In the genomic region with DNA sequence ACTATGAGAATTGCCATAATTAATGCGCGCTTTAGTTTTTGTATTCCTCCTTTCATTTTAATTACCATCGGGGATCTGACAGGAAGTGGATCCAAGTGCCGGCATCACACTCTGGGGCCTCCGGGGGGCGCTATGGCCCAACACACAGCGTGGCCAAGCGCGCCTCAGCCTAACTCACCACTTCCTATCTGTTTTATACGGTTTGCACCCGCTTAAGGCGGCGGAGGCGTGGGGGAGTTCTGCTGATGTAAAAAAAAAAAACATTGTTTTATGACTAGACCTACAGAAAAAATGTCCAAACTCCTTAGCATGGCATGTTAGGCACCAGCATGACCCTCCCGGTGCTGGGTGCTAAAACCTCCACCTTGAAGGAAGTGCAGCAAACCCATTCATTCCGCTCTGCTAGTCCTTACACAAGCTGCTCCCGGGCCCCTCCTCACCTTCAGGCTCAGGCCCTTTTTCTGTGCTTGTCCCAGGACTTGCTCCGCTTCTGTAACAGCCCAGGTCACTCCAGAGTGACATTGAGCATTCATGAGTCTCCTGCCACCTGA, we compare ENCODE assay signal across 9 cellular contexts. TPM values are rescaled to one million over a fixed set of nuclear protein-coding genes. Genes with fewer than 3 reads are reported as not detected.
DNase-seq lines count a peak whose midpoint lies in the region; ATAC-seq, FAIRE-seq and TF ChIP-seq lines count a peak whose summit lies in the region.
"Had no signal": no experiment of that assay in that cellular context is flagged by ENCODE, and none has a peak within 500 bp of the region (broad histone marks: within the 10 kb centered on the region; RNA-seq: fewer than 3 reads in every experiment).

No MANE protein-coding gene starts in this region.

- H3K4me3 ChIP-seq in Peyer's patch (no peak overlapping the region), sigmoid colon (no peak overlapping the region)
- H3K4me3 ChIP-seq: skin epidermis had no signal

- DNase-seq in GM18507 (ENCODE audit: extremely low spot score, insufficient read length, low read depth), result no peak
- peak in 2 of 3 donors; percentile 31 to 79 for DNase-seq in Peyer's patch
- DNase-seq in activated T-helper 2 cell treated with anti-CD3 and anti-CD28 coated beads, Interferon-gamma antibody, Interleukin-2, Interleukin-4, amounts not matched to agents 10 μg/mL and 5 μg/mL and 100 μg/mL, durations not matched to agents 14 hours and 24 hours and 36 hours (ENCODE audit: low spot score), result peak; percentile 75
- peak; percentile 79 for DNase-seq in glutamatergic neuron
- DNase-seq in sigmoid colon, result peak; percentile 70

- H3K27ac ChIP-seq in 22Rv1, result no peak overlapping the region
- H3K27ac ChIP-seq in Peyer's patch, result no peak overlapping the region
- H3K27ac ChIP-seq in sigmoid colon, result no peak overlapping the region
- H3K27ac ChIP-seq: skin epidermis had no signal

- H3K9me3 ChIP-seq in Peyer's patch (no peaks in the 10 kb centered on the region), sigmoid colon (no peaks in the 10 kb centered on the region)

- peak overlapping the region; percentile 38 for H3K4me3 Mint-ChIP-seq in activated T-helper 2 cell treated with anti-CD3 and anti-CD28 coated beads, Interferon-gamma antibody, Interleukin-2, Interleukin-4, amounts not matched to agents 10 μg/mL and 5 μg/mL and 100 μg/mL, durations not matched to agents 14 hours and 24 hours and 36 hours (ENCODE audit: low read depth)
- H3K4me3 Mint-ChIP-seq in glutamatergic neuron (ENCODE audit: unreplicated experiment), result no peak overlapping the region

- intact Hi-C loops in activated T-helper 2 cell treated with anti-CD3 and anti-CD28 coated beads, Interferon-gamma antibody, Interleukin-2, Interleukin-4, amounts not matched to agents 10 μg/mL and 5 μg/mL and 100 μg/mL, durations not matched to agents 14 hours and 24 hours and 36 hours (cut with micrococcal nuclease), result loop anchor here (1.0 to 10.0 kb wide), 5 partner anchors 53 to 314 kb away; no protein-coding TSS in a partner anchor
- intact Hi-C loops in sigmoid colon (cut with DNase I), result no loop called here

- ATAC-seq in HG02870 (IDR thresholded peaks at IDR 0.05; ENCODE audit: unreplicated experiment) (no peak), HG02852 (IDR thresholded peaks at IDR 0.05; ENCODE audit: unreplicated experiment) (no peak)

- peaks cover 28% of the 10 kb centered on the region for H3K4me1 Mint-ChIP-seq in activated T-helper 2 cell treated with anti-CD3 and anti-CD28 coated beads, Interferon-gamma antibody, Interleukin-2, Interleukin-4, amounts not matched to agents 10 μg/mL and 5 μg/mL and 100 μg/mL, durations not matched to agents 14 hours and 24 hours and 36 hours (ENCODE audit: low read depth)
- H3K4me1 Mint-ChIP-seq in glutamatergic neuron (ENCODE audit: low read depth, unreplicated experiment), result peaks cover 3% of the 10 kb centered on the region

- 19 to 24% methylated on average over 18 of the region's 18 CpGs for WGBS in sigmoid colon, 2 donors

- TF ChIP-seq POLR2A in Peyer's patch (IDR thresholded peaks at IDR 0.05), result no peak
- no peak for TF ChIP-seq POLR2A in sigmoid colon (IDR thresholded peaks at IDR 0.05)

- TF ChIP-seq CTCF in 22Rv1 (IDR thresholded peaks at IDR 0.05) (peak; percentile 66), Peyer's patch (IDR thresholded peaks at IDR 0.05) (peak in 5 of 6 experiments; percentile 14 to 56 (median 47)), glutamatergic neuron (IDR thresholded peaks at IDR 0.05; ENCODE audit: partially characterized antibody, unreplicated experiment) (peak; percentile 79), sigmoid colon (IDR thresholded peaks at IDR 0.05) (peak; percentile 10 to 46 (median 25))

- H3K4me1 ChIP-seq in Peyer's patch (peaks cover 0 to 7% (median 0%) of the 10 kb centered on the region in 4 donors), sigmoid colon (peaks cover 0 to 10% (median 6%) of the 10 kb centered on the region in 4 donors)

- FAIRE-seq in GM18507 (lab: Jason Lieb, UNC), result peak; percentile 70

- TF ChIP-seq EP300 in sigmoid colon (IDR thresholded peaks at IDR 0.05), result no peak

- peaks cover 9% of the 10 kb centered on the region for H3K36me3 Mint-ChIP-seq in activated T-helper 2 cell treated with anti-CD3 and anti-CD28 coated beads, Interferon-gamma antibody, Interleukin-2, Interleukin-4, amounts not matched to agents 10 μg/mL and 5 μg/mL and 100 μg/mL, durations not matched to agents 14 hours and 24 hours and 36 hours (ENCODE audit: low read depth)
- peaks cover 8% of the 10 kb centered on the region for H3K36me3 Mint-ChIP-seq in glutamatergic neuron (ENCODE audit: unreplicated experiment)

- peaks cover 32% of the 10 kb centered on the region for H3K27me3 Mint-ChIP-seq in activated T-helper 2 cell treated with anti-CD3 and anti-CD28 coated beads, Interferon-gamma antibody, Interleukin-2, Interleukin-4, amounts not matched to agents 10 μg/mL and 5 μg/mL and 100 μg/mL, durations not matched to agents 14 hours and 24 hours and 36 hours (ENCODE audit: low read depth)
- H3K27me3 Mint-ChIP-seq in glutamatergic neuron (ENCODE audit: unreplicated experiment), result peaks cover 33% of the 10 kb centered on the region

- H3K36me3 ChIP-seq in Peyer's patch, result no peaks in the 10 kb centered on the region
- no peaks in the 10 kb centered on the region for H3K36me3 ChIP-seq in sigmoid colon

- H3K9me3 Mint-ChIP-seq in activated T-helper 2 cell treated with anti-CD3 and anti-CD28 coated beads, Interferon-gamma antibody, Interleukin-2, Interleukin-4, amounts not matched to agents 10 μg/mL and 5 μg/mL and 100 μg/mL, durations not matched to agents 14 hours and 24 hours and 36 hours, result no peaks in the 10 kb centered on the region
- peaks cover 11% of the 10 kb centered on the region for H3K9me3 Mint-ChIP-seq in glutamatergic neuron (ENCODE audit: unreplicated experiment)

- no peaks in the 10 kb centered on the region for H3K27me3 ChIP-seq in Peyer's patch
- H3K27me3 ChIP-seq in sigmoid colon, result no peaks in the 10 kb centered on the region

- peak overlapping the region; percentile 60 for H3K27ac Mint-ChIP-seq in activated T-helper 2 cell treated with anti-CD3 and anti-CD28 coated beads, Interferon-gamma antibody, Interleukin-2, Interleukin-4, amounts not matched to agents 10 μg/mL and 5 μg/mL and 100 μg/mL, durations not matched to agents 14 hours and 24 hours and 36 hours
- no peak overlapping the region for H3K27ac Mint-ChIP-seq in glutamatergic neuron (ENCODE audit: unreplicated experiment)

RNA-seq across cellular contexts. Expression of gene EBF4, which starts 4.5 kb away (rescaled TPM):
- total RNA-seq in Peyer's patch (10 to 100 TPM in 1 of 4 donors, 1 to 10 TPM in 3; 1.4 to 17.3 (median 5.1) TPM), glutamatergic neuron (ENCODE audit: unreplicated experiment) (11.0 TPM), sigmoid colon (10 to 100 TPM; 14.8 to 37.5 (median 30.8) TPM)
- total RNA-seq in activated T-helper 2 cell treated with anti-CD3 and anti-CD28 coated beads, Interferon-gamma antibody, Interleukin-2, Interleukin-4, amounts not matched to agents 10 μg/mL and 5 μg/mL and 100 μg/mL, durations not matched to agents 14 hours and 24 hours and 36 hours, result 6.0 and 10.5 TPM in 2 replicates
- 1 to 10 TPM; 1.2 to 4.6 (median 1.2) TPM for polyA plus RNA-seq in sigmoid colon

RNA-seq across cellular contexts. Expression of gene IDH3B, which starts 24.1 kb away (rescaled TPM):
- total RNA-seq in Peyer's patch (100 to 1,000 TPM; 113 to 156 (median 134) TPM), glutamatergic neuron (ENCODE audit: unreplicated experiment) (103 TPM), sigmoid colon (100 to 1,000 TPM; 105 to 131 (median 122) TPM)
- 111 and 112 TPM in 2 replicates for total RNA-seq in activated T-helper 2 cell treated with anti-CD3 and anti-CD28 coated beads, Interferon-gamma antibody, Interleukin-2, Interleukin-4, amounts not matched to agents 10 μg/mL and 5 μg/mL and 100 μg/mL, durations not matched to agents 14 hours and 24 hours and 36 hours
- polyA plus RNA-seq in sigmoid colon, result 100 to 1,000 TPM; 103 to 121 (median 112) TPM

RNA-seq across cellular contexts. Expression of gene NOP56, which starts 35.7 kb away (rescaled TPM):
- total RNA-seq in Peyer's patch (100 to 1,000 TPM in 2 of 4 donors, 10 to 100 TPM in 2; 53.8 to 289 (median 94.2) TPM), glutamatergic neuron (ENCODE audit: unreplicated experiment) (185 TPM), sigmoid colon (10 to 100 TPM; 53.2 to 69.8 (median 65.2) TPM)
- 693 and 705 TPM in 2 replicates for total RNA-seq in activated T-helper 2 cell treated with anti-CD3 and anti-CD28 coated beads, Interferon-gamma antibody, Interleukin-2, Interleukin-4, amounts not matched to agents 10 μg/mL and 5 μg/mL and 100 μg/mL, durations not matched to agents 14 hours and 24 hours and 36 hours
- 100 to 1,000 TPM in 1 of 3 donors, 10 to 100 TPM in 2; 33.6 to 152 (median 47.6) TPM for polyA plus RNA-seq in sigmoid colon

Comparison
In these comparisons a context has a peak if more than half of its experiments do, and no peak if none do; other contexts are left out.
1. CTCF ChIP-seq: peak in every context shown above with its lines; median percentile 79 in glutamatergic neuron; 66 in 22Rv1; 47 in Peyer's patch; 25 in sigmoid colon.